ENCODE assay signal across 1 cellular context in the genomic region with DNA sequence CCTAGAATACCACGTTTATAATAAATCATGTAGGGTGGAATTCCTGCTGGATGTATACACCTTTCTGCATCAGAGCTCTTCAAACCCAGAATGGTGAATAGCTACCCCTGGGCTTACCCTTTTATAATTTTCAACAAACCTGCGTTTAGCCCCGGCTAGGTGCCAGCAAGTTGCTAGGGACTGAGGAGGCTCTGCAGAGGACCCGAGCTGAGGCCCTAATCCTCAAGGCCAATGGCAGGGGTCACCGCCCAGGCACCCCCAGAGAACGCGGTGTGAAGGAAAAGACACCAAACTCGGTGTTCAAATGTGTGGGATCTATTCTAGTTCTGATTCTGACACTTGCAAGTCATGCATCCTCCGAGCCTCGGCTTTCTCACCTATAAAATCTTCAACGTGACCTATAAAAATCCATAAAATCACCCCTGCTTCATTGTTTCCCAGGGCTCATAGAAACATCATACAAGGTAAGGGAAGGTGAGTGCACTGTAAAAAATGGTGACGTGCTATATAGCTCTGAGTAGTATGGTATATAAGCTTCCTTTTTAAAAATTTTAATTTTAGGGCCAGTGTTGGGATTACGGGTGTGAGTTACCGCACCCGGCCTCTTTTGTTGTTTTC.
TF ChIP-seq lines count a peak whose summit lies in the region.

No MANE protein-coding gene starts in this region.

TF ChIP-seq in endothelial cell of umbilical vein, 7 proteins besides CTCF, POLR2A, EP300 and RAD21:
- TF ChIP-seq POLR2AphosphoS5 (IDR thresholded peaks at IDR 0.05; ENCODE audit: insufficient read depth, low read depth, low read length) (no peak), GATA2 (IDR thresholded peaks at IDR 0.05; ENCODE audit: insufficient read depth, insufficient read length, low read depth, low read length) (no peak), MYC (IDR thresholded peaks at IDR 0.05; ENCODE audit: low read depth, low read length) (no peak), EZH2 (IDR thresholded peaks at IDR 0.05; ENCODE audit: borderline replicate concordance, low read depth, low read length, severe bottlenecking) (no peak), JUN (IDR thresholded peaks at IDR 0.05; ENCODE audit: borderline replicate concordance, insufficient read depth, insufficient read length, low read depth) (no peak), FOS (IDR thresholded peaks at IDR 0.05; ENCODE audit: borderline replicate concordance, insufficient read depth, low read length) (no peak)
- TF ChIP-seq, protein P1, sequence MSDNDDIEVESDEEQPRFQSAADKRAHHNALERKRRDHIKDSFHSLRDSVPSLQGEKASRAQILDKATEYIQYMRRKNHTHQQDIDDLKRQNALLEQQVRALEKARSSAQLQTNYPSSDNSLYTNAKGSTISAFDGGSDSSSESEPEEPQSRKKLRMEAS (IDR thresholded peaks at IDR 0.05; ENCODE audit: insufficient read depth, insufficient read length), result no peak
